Comparison of ENCODE assay signal across 37 cellular contexts in genomic region chr22:37028692-37029674, GRCh38.
"Had no signal": no experiment of that assay in that cellular context is flagged by ENCODE, and none has a peak within 500 bp of the region (broad histone marks: within the 10 kb centered on the region; RNA-seq: fewer than 3 reads in every experiment).

No MANE protein-coding gene starts in this region.

- FAIRE-seq: RCC 7860 had no signal

- H3K4me2 ChIP-seq: PC-9 had no signal

- DNase-seq: activated CD4-positive, alpha-beta memory T cell treated with anti-CD3 and anti-CD28 coated beads, Interleukin-2, amount 10 ng/mL, durations not matched to agents 7 days and 5 days; activated CD4-positive, alpha-beta T cell treated with anti-CD3 and anti-CD28 coated beads for 1 hour; activated CD4-positive, alpha-beta T cell treated with anti-CD3 and anti-CD28 coated beads for 48 hours; activated CD4-positive, CD25-positive, alpha-beta regulatory T cell; activated CD8-positive, alpha-beta memory T cell treated with anti-CD3 and anti-CD28 coated beads for 24 hours; activated CD8-positive, alpha-beta memory T cell treated with anti-CD3 and anti-CD28 coated beads, Interleukin-2, amount 10 ng/mL, durations not matched to agents 7 days and 5 days; activated CD8-positive, alpha-beta memory T cell treated with anti-CD3 and anti-CD28 coated beads, Interleukin-2, amount 50 U/mL, for 48 hours; activated effector memory CD4-positive, alpha-beta T cell treated with anti-CD3 and anti-CD28 coated beads, Interleukin-2, amount 50 U/mL, for 16 hours; activated naive CD4-positive, alpha-beta T cell; activated naive CD4-positive, alpha-beta T cell treated with anti-CD3 and anti-CD28 coated beads, Interleukin-2, amount 50 U/mL, for 16 hours; activated naive CD8-positive, alpha-beta T cell treated with anti-CD3 and anti-CD28 coated beads for 36 hours; activated T-cell treated with anti-CD3 and anti-CD28 coated beads, Interleukin-2, amount 50 U/mL, for 72 hours; amniotic stem cell; KG1; MM.1S; MV-4-11; NCI-H1092 treated with DMSO at 0.1 percent for 48 hours; NCI-H1417; NCI-H146; NCI-H187; NCI-H2029 treated with DMSO at 0.1 percent for 48 hours; NCI-H2107; NCI-H2171; NCI-H510A; NCI-H526; NCI-H748 treated with DMSO at 0.1 percent for 48 hours; NK-92 treated with Interleukin-12 subunit alpha and Interleukin-12 subunit beta, amount 100 ng/mL, for 24 hours; PC-9; Right ventricle myocardium superior; SW 1271; T-helper 1 cell; T-helper 2 cell; T-helper 9 cell; WERI-Rb-1 had no signal

- H3K4me3 ChIP-seq: cardiac muscle cell, PC-9 had no signal

- H3K27me3 ChIP-seq: cardiac muscle cell had no signal

- H2AFZ ChIP-seq: PC-9 had no signal

- ATAC-seq: activated CD8-positive, alpha-beta memory T cell treated with anti-CD3 and anti-CD28 coated beads, Interleukin-2, amount 10 ng/mL, durations not matched to agents 7 days and 5 days; activated T-cell treated with anti-CD3 and anti-CD28 coated beads, Interleukin-2, amount 50 U/mL, for 72 hours; activated T-helper 17 cell treated with anti-CD3 and anti-CD28 coated beads, Interleukin-2, amount 50 U/mL, for 72 hours had no signal

- H3K27ac ChIP-seq: cardiac muscle cell, PC-9, WERI-Rb-1 had no signal
